ENCODE assay signal across 22 cellular contexts in genomic region chr11:73956876-73957653, GRCh38. TPM values are rescaled to one million over a fixed set of nuclear protein-coding genes. Genes with fewer than 3 reads are reported as not detected.
A peak's percentile ranks its signal among the peaks of the same experiment; 100 is the strongest.
DNase-seq lines count a peak whose midpoint lies in the region; ATAC-seq lines count a peak whose summit lies in the region.
"Had no signal": no experiment of that assay in that cellular context is flagged by ENCODE, and none has a peak within 500 bp of the region (broad histone marks: within the 10 kb centered on the region; RNA-seq: fewer than 3 reads in every experiment).

No MANE protein-coding gene starts in this region.

- H3K9ac ChIP-seq in iPS-15b (ENCODE audit: low read depth, low read length) = no peak overlapping the region

- in situ Hi-C loops in G401 (cut with HindIII; ENCODE audit: low sequenced_read_pairs) = no loop called here

- H3K4me3 Mint-ChIP-seq in activated T-cell treated with anti-CD3 and anti-CD28 coated beads, Interleukin-2, amount 50 U/mL, for 4 hours = peak overlapping the region; percentile 30
- H3K4me3 Mint-ChIP-seq: H9 had no signal

- H3K9me3 ChIP-seq in iPS-15b (ENCODE audit: control insufficient read depth, insufficient read depth, low read length) = no peaks in the 10 kb centered on the region
- H3K9me3 ChIP-seq: Caco-2, SJSA1, upper lobe of right lung had no signal

- H3K27me3 ChIP-seq in iPS-15b (ENCODE audit: control insufficient read depth, insufficient read depth, low read length) = peaks cover 8% of the 10 kb centered on the region
- H3K27me3 ChIP-seq: SJSA1 had no signal

- H3K27me3 Mint-ChIP-seq in activated T-cell treated with anti-CD3 and anti-CD28 coated beads, Interleukin-2, amount 50 U/mL, for 4 hours (ENCODE audit: low read depth) = peaks cover 6% of the 10 kb centered on the region

- DNase-seq in activated T-cell treated with anti-CD3 and anti-CD28 coated beads, Interleukin-2, amount 50 U/mL, for 4 hours = no peak
- DNase-seq in activated T-cell treated with anti-CD3 and anti-CD28 coated beads for 4 hours (no peak), NCI-H2227 (lab: John Stamatoyannopoulos, UW; ENCODE audit: unreplicated experiment) (peak; percentile 24), retina (peak; percentile 42), G401 (ENCODE audit: low spot score) (no peak), DMS 273 treated with DMSO at 0.1 percent for 48 hours (lab: John Stamatoyannopoulos, UW) (no peak)
- DNase-seq: activated T-cell treated with anti-CD3 and anti-CD28 coated beads, Interleukin-2, amount 50 U/mL, for 1 hour; amygdala; cerebellar nuclear complex; effector memory CD8-positive, alpha-beta T cell; GF-D8; H9; hippocampal formation; left cardiac atrium; NCI-H1436; stimulated activated naive CD4-positive, alpha-beta T cell; upper lobe of right lung had no signal

- H3K4me3 ChIP-seq in iPS-15b (ENCODE audit: low read depth, low read length) = peak overlapping the region; percentile 5
- H3K4me3 ChIP-seq: SJSA1, upper lobe of right lung had no signal

- ATAC-seq in activated T-cell treated with anti-CD3 and anti-CD28 coated beads, Interleukin-2, amount 50 U/mL, for 4 hours = peak in 1 of 2 donors; percentile 18
- ATAC-seq in HG02759 (IDR thresholded peaks at IDR 0.05; ENCODE audit: unreplicated experiment) = no peak
- ATAC-seq: effector memory CD8-positive, alpha-beta T cell had no signal

- H3K36me3 Mint-ChIP-seq in activated T-cell treated with anti-CD3 and anti-CD28 coated beads, Interleukin-2, amount 50 U/mL, for 4 hours (ENCODE audit: insufficient read depth) = no peaks in the 10 kb centered on the region

- H3K36me3 ChIP-seq in iPS-15b (ENCODE audit: control insufficient read depth, insufficient read depth, low read length) = no peaks in the 10 kb centered on the region
- H3K36me3 ChIP-seq: SJSA1, upper lobe of right lung had no signal

- no peaks in the 10 kb centered on the region for H3K9me3 Mint-ChIP-seq in activated T-cell treated with anti-CD3 and anti-CD28 coated beads, Interleukin-2, amount 50 U/mL, for 4 hours
- H3K9me3 Mint-ChIP-seq: effector memory CD8-positive, alpha-beta T cell had no signal

- H3K4me1 Mint-ChIP-seq in activated T-cell treated with anti-CD3 and anti-CD28 coated beads, Interleukin-2, amount 50 U/mL, for 4 hours (ENCODE audit: low read depth) = peaks cover 2% of the 10 kb centered on the region
- H3K4me1 Mint-ChIP-seq: H9 had no signal

- H3K4me1 ChIP-seq in iPS-15b (ENCODE audit: control insufficient read depth, insufficient read depth, low read length) = no peaks in the 10 kb centered on the region
- H3K4me1 ChIP-seq: Caco-2, SJSA1, upper lobe of right lung had no signal

RNA-seq across cellular contexts. Expression of gene DNAJB13, which starts 6.2 kb away (rescaled TPM):
- total RNA-seq in activated T-cell treated with anti-CD3 and anti-CD28 coated beads, Interleukin-2, amount 50 U/mL, for 4 hours = under 1 TPM in 2 of 3 donors, not detected in 1; 0.27 to 0.61 TPM
- 1.8 and 4.6 TPM in 2 replicates for total RNA-seq in G401 (2014; rRNA removed; shearing (Covaris generic))
- total RNA-seq: H9, left cardiac atrium, NCI-H460, SJSA1, upper lobe of right lung had no signal

RNA-seq across cellular contexts. Expression of gene UCP2, which starts 25.6 kb away (rescaled TPM):
- total RNA-seq in activated T-cell treated with anti-CD3 and anti-CD28 coated beads, Interleukin-2, amount 50 U/mL, for 4 hours = 100 to 1,000 TPM in 1 of 3 donors, 10 to 100 TPM in 2; 69.3 to 146 (median 88.9) TPM
- total RNA-seq in G401 (2014; rRNA removed; shearing (Covaris generic)) = 61.2 and 80.1 TPM in 2 replicates

RNA-seq across cellular contexts. Expression of gene UCP3, which starts 51.8 kb away (rescaled TPM):
- total RNA-seq in activated T-cell treated with anti-CD3 and anti-CD28 coated beads, Interleukin-2, amount 50 U/mL, for 4 hours = 1 to 10 TPM; 1.3 to 2.6 (median 1.7) TPM
- 0.17 TPM in 1 of 2 replicates, not detected in the other for total RNA-seq in G401 (2014; rRNA removed; shearing (Covaris generic))

Comparison
In these comparisons a context has a peak if more than half of its experiments do, and no peak if none do; other contexts are left out.
1. DNase-seq: peak in NCI-H2227 (single experiment) and retina (single experiment); none in activated T-cell treated with anti-CD3 and anti-CD28 coated beads, Interleukin-2, amount 50 U/mL, for 4 hours (single experiment), activated T-cell treated with anti-CD3 and anti-CD28 coated beads for 4 hours (single experiment), G401 (single experiment) and DMS 273 treated with DMSO at 0.1 percent for 48 hours (single experiment).